ENCODE assay signal across 21 cellular contexts in the genomic region with DNA sequence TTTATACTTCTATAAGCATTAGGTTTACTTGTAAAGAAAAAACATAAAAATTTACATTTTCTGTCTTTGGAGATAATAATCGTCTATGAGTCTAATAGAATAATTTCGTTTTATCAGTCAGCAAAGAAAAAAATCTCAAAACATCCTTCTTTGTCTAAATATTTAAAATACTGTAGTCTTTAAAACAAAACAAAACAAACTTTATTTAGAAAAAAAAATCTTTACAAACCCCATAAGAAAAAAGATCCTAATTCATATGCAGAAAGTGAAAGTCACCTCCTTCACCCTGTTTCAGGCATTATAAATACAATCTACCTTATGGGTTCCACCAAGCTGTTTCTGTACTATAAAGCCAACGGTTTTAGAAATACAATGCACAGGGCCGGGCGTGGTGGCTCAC.
"Had no signal": no experiment of that assay in that cellular context is flagged by ENCODE, and none has a peak within 500 bp of the region (broad histone marks: within the 10 kb centered on the region; RNA-seq: fewer than 3 reads in every experiment).

No MANE protein-coding gene starts in this region.

- H3K9ac ChIP-seq: KMS-11, SK-N-SH had no signal

- H3K4me2 ChIP-seq: KMS-11, SK-N-SH had no signal

- DNase-seq: IMR-90, Kasumi-1, NCI-H1092, NCI-H1105 treated with DMSO at 0.1 percent for 48 hours, NCI-H1417 treated with DMSO at 0.1 percent for 48 hours, NCI-H146, NCI-H1694 treated with DMSO at 0.1 percent for 48 hours, NCI-H1930, NCI-H2081, NCI-H2107, NCI-H2227 treated with DMSO at 0.1 percent for 48 hours, NCI-H524, NCI-H526 treated with DMSO at 0.1 percent for 48 hours, NCI-H748 treated with DMSO at 0.1 percent for 48 hours, PC-3, SHP77, SK-N-SH, SW 1271 had no signal

- ATAC-seq: HepG2, Panc1, PC-3 had no signal

- H3K27ac ChIP-seq: KMS-11 had no signal

- H3K9me3 ChIP-seq: SK-N-SH had no signal

- FAIRE-seq: HepG2 had no signal
